Comparison of ENCODE assay signal across 1 cellular context in the genomic region with DNA sequence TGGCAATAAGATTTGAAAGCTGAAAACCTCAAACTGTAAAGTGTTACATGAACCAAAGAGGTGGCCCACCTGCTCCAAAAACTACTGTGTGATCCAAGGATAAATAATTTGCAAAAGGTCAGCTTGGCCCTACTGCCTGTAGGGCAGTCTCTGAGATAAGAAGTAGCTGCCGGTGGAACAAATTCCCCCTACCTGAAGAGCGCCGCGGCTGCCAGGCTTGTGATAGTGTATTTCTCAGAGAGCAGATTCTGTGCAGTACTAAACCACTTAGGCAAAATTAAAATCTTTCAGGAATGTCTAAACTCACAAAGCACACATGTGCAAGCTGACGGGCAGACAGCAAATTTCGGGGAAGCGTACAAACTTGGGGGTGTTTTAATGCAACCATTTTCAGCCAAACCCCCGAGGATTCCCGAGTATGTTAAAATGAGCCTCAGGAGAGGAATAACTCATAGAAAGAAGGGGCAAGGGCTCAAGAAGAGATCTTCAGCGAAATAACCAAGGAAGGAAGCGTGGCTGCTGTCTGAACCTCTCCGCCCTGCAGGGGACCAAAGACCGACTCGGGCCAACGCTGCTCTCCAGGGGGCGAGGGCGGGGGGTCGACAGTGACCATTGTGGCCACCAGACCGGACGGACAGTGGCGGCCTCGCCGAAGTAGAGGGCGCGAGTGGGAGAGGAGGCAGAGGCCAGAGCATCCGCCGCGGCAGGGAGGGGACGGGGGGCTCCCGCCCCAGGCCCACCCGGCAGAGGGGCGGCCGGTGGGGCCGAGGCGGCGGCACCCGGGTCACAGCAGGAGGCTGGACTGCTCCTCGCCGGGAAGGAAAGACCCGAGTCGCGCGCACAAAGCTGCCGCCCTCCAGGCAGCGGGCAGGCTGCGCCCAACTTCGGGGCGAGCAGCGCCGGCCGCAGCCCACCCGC.
TF ChIP-seq lines count a peak whose summit lies in the region.

No MANE protein-coding gene starts in this region.

TF ChIP-seq in K562, 482 proteins besides CTCF, POLR2A, EP300 and RAD21 (continued from another document):
- TF ChIP-seq, protein P1, sequence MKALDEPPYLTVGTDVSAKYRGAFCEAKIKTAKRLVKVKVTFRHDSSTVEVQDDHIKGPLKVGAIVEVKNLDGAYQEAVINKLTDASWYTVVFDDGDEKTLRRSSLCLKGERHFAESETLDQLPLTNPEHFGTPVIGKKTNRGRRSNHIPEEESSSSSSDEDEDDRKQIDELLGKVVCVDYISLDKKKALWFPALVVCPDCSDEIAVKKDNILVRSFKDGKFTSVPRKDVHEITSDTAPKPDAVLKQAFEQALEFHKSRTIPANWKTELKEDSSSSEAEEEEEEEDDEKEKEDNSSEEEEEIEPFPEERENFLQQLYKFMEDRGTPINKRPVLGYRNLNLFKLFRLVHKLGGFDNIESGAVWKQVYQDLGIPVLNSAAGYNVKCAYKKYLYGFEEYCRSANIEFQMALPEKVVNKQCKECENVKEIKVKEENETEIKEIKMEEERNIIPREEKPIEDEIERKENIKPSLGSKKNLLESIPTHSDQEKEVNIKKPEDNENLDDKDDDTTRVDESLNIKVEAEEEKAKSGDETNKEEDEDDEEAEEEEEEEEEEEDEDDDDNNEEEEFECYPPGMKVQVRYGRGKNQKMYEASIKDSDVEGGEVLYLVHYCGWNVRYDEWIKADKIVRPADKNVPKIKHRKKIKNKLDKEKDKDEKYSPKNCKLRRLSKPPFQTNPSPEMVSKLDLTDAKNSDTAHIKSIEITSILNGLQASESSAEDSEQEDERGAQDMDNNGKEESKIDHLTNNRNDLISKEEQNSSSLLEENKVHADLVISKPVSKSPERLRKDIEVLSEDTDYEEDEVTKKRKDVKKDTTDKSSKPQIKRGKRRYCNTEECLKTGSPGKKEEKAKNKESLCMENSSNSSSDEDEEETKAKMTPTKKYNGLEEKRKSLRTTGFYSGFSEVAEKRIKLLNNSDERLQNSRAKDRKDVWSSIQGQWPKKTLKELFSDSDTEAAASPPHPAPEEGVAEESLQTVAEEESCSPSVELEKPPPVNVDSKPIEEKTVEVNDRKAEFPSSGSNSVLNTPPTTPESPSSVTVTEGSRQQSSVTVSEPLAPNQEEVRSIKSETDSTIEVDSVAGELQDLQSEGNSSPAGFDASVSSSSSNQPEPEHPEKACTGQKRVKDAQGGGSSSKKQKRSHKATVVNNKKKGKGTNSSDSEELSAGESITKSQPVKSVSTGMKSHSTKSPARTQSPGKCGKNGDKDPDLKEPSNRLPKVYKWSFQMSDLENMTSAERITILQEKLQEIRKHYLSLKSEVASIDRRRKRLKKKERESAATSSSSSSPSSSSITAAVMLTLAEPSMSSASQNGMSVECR (CRISPR knock-in tag; IDR thresholded peaks at IDR 0.05) = peak; percentile 83
- TF ChIP-seq, protein P2, sequence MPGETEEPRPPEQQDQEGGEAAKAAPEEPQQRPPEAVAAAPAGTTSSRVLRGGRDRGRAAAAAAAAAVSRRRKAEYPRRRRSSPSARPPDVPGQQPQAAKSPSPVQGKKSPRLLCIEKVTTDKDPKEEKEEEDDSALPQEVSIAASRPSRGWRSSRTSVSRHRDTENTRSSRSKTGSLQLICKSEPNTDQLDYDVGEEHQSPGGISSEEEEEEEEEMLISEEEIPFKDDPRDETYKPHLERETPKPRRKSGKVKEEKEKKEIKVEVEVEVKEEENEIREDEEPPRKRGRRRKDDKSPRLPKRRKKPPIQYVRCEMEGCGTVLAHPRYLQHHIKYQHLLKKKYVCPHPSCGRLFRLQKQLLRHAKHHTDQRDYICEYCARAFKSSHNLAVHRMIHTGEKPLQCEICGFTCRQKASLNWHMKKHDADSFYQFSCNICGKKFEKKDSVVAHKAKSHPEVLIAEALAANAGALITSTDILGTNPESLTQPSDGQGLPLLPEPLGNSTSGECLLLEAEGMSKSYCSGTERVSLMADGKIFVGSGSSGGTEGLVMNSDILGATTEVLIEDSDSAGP (CRISPR knock-in tag; IDR thresholded peaks at IDR 0.05) = no peak
- TF ChIP-seq, protein P3, sequence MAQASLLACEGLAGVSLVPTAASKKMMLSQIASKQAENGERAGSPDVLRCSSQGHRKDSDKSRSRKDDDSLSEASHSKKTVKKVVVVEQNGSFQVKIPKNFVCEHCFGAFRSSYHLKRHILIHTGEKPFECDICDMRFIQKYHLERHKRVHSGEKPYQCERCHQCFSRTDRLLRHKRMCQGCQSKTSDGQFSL (CRISPR knock-in tag; IDR thresholded peaks at IDR 0.05) = 0 out of 2 replicates have a peak, but pooled peaks have one; percentile 45
- TF ChIP-seq, protein P3 (tag; IDR thresholded peaks at IDR 0.05) = no peak
- TF ChIP-seq HMGN3 (IDR thresholded peaks at IDR 0.05; ENCODE audit: borderline replicate concordance, extremely low read depth, insufficient read length, low read depth, low read length) = peak; percentile 11
- peak; percentile 59 for TF ChIP-seq RBBP5 (IDR thresholded peaks at IDR 0.05; ENCODE audit: borderline replicate concordance, insufficient read depth, low read length, poor library complexity, severe bottlenecking)
- TF ChIP-seq ZFX (CRISPR knock-in tag; IDR thresholded peaks at IDR 0.05) = 0 out of 2 replicates have a peak, but pooled peaks have one; percentile 42
- TF ChIP-seq TEAD1 (CRISPR knock-in tag; IDR thresholded peaks at IDR 0.05) = 0 out of 4 replicates have a peak, but pooled peaks of 1 of the 2 experiments have one; percentile 48
- TF ChIP-seq CHD1 (IDR thresholded peaks at IDR 0.05; ENCODE audit: low read length) = peak; percentile 75
- TF ChIP-seq FOSL1 (tag; conservative IDR thresholded peaks at IDR 0.05) = 0 out of 2 replicates have a peak, but pooled peaks have one; percentile 20
- TF ChIP-seq HDAC1 (IDR thresholded peaks at IDR 0.05) = peak in 1 of 2 experiments; percentile 35; a peak in 1 of 4 replicates
- TF ChIP-seq, protein P4, sequence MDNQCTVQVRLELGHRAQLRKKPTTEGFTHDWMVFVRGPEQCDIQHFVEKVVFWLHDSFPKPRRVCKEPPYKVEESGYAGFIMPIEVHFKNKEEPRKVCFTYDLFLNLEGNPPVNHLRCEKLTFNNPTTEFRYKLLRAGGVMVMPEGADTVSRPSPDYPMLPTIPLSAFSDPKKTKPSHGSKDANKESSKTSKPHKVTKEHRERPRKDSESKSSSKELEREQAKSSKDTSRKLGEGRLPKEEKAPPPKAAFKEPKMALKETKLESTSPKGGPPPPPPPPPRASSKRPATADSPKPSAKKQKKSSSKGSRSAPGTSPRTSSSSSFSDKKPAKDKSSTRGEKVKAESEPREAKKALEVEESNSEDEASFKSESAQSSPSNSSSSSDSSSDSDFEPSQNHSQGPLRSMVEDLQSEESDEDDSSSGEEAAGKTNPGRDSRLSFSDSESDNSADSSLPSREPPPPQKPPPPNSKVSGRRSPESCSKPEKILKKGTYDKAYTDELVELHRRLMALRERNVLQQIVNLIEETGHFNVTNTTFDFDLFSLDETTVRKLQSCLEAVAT (IDR thresholded peaks at IDR 0.05) = 0 out of 4 replicates have a peak, but pooled peaks of 1 of the 2 experiments have one; percentile 39
- TF ChIP-seq NR2C2 (CRISPR knock-in tag; IDR thresholded peaks at IDR 0.05) = no peak
- 0 out of 2 replicates have a peak, but pooled peaks have one; percentile 12 for TF ChIP-seq NR2C2 (tag; IDR thresholded peaks at IDR 0.05)
- TF ChIP-seq DPF2 (IDR thresholded peaks at IDR 0.05) = peak; percentile 35; the same call in 1 of the 2 replicates
- TF ChIP-seq RB1 (IDR thresholded peaks at IDR 0.05; ENCODE audit: low read depth) = peak; percentile 19; the same call in 1 of the 2 replicates
- 0 out of 2 replicates have a peak, but pooled peaks have one; percentile 67 for TF ChIP-seq GATAD2A (IDR thresholded peaks at IDR 0.05)
- 0 out of 4 replicates have a peak, but pooled peaks of 1 of the 2 experiments have one; percentile 54 for TF ChIP-seq FOXA3 (CRISPR knock-in tag; conservative IDR thresholded peaks at IDR 0.05 in 1 of 2, IDR thresholded peaks at IDR 0.05 in 1 of 2)
- TF ChIP-seq ZEB2 (IDR thresholded peaks at IDR 0.05) = 0 out of 2 replicates have a peak, but pooled peaks have one; percentile 40
- no peak for TF ChIP-seq ZSCAN29 (IDR thresholded peaks at IDR 0.05)
- TF ChIP-seq CBFA2T3 (IDR thresholded peaks at IDR 0.05) = peak; percentile 66
- TF ChIP-seq, protein P5, sequence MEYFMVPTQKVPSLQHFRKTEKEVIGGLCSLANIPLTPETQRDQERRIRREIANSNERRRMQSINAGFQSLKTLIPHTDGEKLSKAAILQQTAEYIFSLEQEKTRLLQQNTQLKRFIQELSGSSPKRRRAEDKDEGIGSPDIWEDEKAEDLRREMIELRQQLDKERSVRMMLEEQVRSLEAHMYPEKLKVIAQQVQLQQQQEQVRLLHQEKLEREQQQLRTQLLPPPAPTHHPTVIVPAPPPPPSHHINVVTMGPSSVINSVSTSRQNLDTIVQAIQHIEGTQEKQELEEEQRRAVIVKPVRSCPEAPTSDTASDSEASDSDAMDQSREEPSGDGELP (CRISPR knock-in tag; IDR thresholded peaks at IDR 0.05; ENCODE audit: borderline replicate concordance) = 0 out of 2 replicates have a peak, but pooled peaks have one; percentile 16
- TF ChIP-seq, protein P6, sequence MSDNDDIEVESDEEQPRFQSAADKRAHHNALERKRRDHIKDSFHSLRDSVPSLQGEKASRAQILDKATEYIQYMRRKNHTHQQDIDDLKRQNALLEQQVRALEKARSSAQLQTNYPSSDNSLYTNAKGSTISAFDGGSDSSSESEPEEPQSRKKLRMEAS (CRISPR knock-in tag; IDR thresholded peaks at IDR 0.05) = peak; percentile 15; the same call in 1 of the 2 replicates
- no peak for TF ChIP-seq GTF2A2 (tag; IDR thresholded peaks at IDR 0.05)
- TF ChIP-seq, protein P7, sequence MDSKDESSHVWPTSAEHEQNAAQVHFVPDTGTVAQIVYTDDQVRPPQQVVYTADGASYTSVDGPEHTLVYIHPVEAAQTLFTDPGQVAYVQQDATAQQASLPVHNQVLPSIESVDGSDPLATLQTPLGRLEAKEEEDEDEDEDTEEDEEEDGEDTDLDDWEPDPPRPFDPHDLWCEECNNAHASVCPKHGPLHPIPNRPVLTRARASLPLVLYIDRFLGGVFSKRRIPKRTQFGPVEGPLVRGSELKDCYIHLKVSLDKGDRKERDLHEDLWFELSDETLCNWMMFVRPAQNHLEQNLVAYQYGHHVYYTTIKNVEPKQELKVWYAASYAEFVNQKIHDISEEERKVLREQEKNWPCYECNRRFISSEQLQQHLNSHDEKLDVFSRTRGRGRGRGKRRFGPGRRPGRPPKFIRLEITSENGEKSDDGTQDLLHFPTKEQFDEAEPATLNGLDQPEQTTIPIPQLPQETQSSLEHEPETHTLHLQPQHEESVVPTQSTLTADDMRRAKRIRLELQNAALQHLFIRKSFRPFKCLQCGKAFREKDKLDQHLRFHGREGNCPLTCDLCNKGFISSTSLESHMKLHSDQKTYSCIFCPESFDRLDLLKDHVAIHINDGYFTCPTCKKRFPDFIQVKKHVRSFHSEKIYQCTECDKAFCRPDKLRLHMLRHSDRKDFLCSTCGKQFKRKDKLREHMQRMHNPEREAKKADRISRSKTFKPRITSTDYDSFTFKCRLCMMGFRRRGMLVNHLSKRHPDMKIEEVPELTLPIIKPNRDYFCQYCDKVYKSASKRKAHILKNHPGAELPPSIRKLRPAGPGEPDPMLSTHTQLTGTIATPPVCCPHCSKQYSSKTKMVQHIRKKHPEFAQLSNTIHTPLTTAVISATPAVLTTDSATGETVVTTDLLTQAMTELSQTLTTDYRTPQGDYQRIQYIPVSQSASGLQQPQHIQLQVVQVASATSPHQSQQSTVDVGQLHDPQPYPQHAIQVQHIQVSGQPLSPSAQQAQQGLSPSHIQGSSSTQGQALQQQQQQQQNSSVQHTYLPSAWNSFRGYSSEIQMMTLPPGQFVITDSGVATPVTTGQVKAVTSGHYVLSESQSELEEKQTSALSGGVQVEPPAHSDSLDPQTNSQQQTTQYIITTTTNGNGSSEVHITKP (IDR thresholded peaks at IDR 0.05; ENCODE audit: partially characterized antibody) = no peak
- TF ChIP-seq ZBTB7A (IDR thresholded peaks at IDR 0.05; ENCODE audit: borderline replicate concordance, control insufficient read depth, low read depth, low read length) = peak; percentile 88
- 0 out of 2 replicates have a peak, but pooled peaks have one; percentile 9 for TF ChIP-seq PTBP1 (IDR thresholded peaks at IDR 0.05; ENCODE audit: low read depth, low read length)
- no peak for TF ChIP-seq SAFB (IDR thresholded peaks at IDR 0.05; ENCODE audit: borderline replicate concordance, low read depth, low read length)
- no peak for TF ChIP-seq ZNF354B (CRISPR knock-in tag; IDR thresholded peaks at IDR 0.05)
- no peak for TF ChIP-seq TAF7 (tag; IDR thresholded peaks at IDR 0.05)
- TF ChIP-seq GTF2E2 (tag; IDR thresholded peaks at IDR 0.05) = peak; percentile 65; the same call in 1 of the 2 replicates
- peak; percentile 6; the same call in 1 of the 2 replicates for TF ChIP-seq TAL1 (IDR thresholded peaks at IDR 0.05)
